In the genomic region with DNA sequence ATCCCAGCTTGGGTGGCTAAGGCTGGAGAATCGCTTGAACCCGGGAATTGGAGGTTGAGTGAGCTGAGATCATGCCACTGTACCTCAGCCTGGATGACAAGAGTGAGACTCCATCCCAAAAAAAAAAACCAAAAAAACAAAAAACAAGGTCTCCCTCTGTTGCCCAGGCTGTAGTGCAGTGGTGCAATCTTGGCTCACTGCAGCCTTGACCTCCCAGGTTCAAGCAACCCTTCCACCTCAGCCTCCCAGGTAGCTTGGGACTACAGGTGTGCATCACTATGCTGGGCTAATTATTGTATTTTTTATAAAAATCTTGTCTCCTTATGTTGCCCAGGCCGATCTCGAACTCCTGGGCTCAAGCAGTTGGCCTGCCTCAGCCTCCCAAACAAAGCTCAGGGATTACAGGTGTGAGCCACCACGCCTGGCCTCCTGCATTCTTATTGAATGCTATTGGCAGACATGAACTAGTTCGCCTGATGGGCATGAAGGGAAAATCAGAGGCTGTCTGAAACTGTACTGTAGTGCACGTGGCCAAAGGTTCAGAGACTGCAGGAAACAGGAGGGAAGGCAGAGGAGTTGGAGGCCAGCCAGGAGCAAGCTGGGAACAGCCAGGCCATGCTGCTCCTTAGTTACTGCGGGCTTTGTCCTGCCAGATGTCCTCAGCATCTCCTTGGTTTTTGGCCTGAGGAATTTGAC, we compare ENCODE assay signal across 1 cellular context.
TF ChIP-seq lines count a peak whose summit lies in the region.

No MANE protein-coding gene starts in this region.

TF ChIP-seq in HepG2, 621 proteins besides CTCF, POLR2A, EP300 and RAD21 (continued from another document and continues in another):
- TF ChIP-seq ZBTB49 (CRISPR knock-in tag; IDR thresholded peaks at IDR 0.05; ENCODE audit: borderline replicate concordance) (no peak), ETV6 (CRISPR knock-in tag; conservative IDR thresholded peaks at IDR 0.05) (no peak), NR0B2 (CRISPR knock-in tag; IDR thresholded peaks at IDR 0.05) (no peak), ZMAT3 (CRISPR knock-in tag; conservative IDR thresholded peaks at IDR 0.05) (peak; percentile 73; the same call in 1 of the 2 replicates), ZNF563 (CRISPR knock-in tag; IDR thresholded peaks at IDR 0.05) (0 out of 2 replicates have a peak, but pooled peaks have one; percentile 19), BCL6 (CRISPR knock-in tag; IDR thresholded peaks at IDR 0.05) (no peak), ZSCAN20 (CRISPR knock-in tag; IDR thresholded peaks at IDR 0.05; ENCODE audit: borderline replicate concordance) (no peak; the same call in 1 of the 2 replicates), ZSCAN29 (CRISPR knock-in tag; conservative IDR thresholded peaks at IDR 0.05) (0 out of 2 replicates have a peak, but pooled peaks have one; percentile 40), ZNF883 (CRISPR knock-in tag; IDR thresholded peaks at IDR 0.05; ENCODE audit: not compliant biosample characterization) (no peak), ZNF121 (CRISPR knock-in tag; IDR thresholded peaks at IDR 0.05) (0 out of 2 replicates have a peak, but pooled peaks have one; percentile 26), KLF6 (CRISPR knock-in tag; IDR thresholded peaks at IDR 0.05) (no peak), FOXP1 (IDR thresholded peaks at IDR 0.05) (no peak), FOXP1 (CRISPR knock-in tag; IDR thresholded peaks at IDR 0.05) (no peak), ZEB1 (IDR thresholded peaks at IDR 0.05; ENCODE audit: insufficient replicate concordance, low read depth) (no peak), ZNF124 (CRISPR knock-in tag; IDR thresholded peaks at IDR 0.05) (0 out of 2 replicates have a peak, but pooled peaks have one; percentile 40), SETDB1 (CRISPR knock-in tag; IDR thresholded peaks at IDR 0.05; ENCODE audit: borderline replicate concordance) (no peak), ZNF792 (CRISPR knock-in tag; IDR thresholded peaks at IDR 0.05) (peak; percentile 77; the same call in 1 of the 2 replicates), ZNF512 (CRISPR knock-in tag; IDR thresholded peaks at IDR 0.05) (no peak), SNAI1 (CRISPR knock-in tag; IDR thresholded peaks at IDR 0.05; ENCODE audit: borderline replicate concordance) (no peak), ZNF580 (CRISPR knock-in tag; IDR thresholded peaks at IDR 0.05; ENCODE audit: borderline replicate concordance, low read depth) (peak; percentile 52; the same call in 1 of the 2 replicates), NFKB2 (CRISPR knock-in tag; IDR thresholded peaks at IDR 0.05; ENCODE audit: borderline replicate concordance) (peak; percentile 52; the same call in 1 of the 2 replicates), NCOR1 (IDR thresholded peaks at IDR 0.05; ENCODE audit: borderline replicate concordance, low read length) (no peak), ZNF441 (CRISPR knock-in tag; IDR thresholded peaks at IDR 0.05; ENCODE audit: borderline replicate concordance) (peak; percentile 66; the same call in 1 of the 2 replicates), ZBTB21 (CRISPR knock-in tag; IDR thresholded peaks at IDR 0.05) (no peak), KDM5B (CRISPR knock-in tag; IDR thresholded peaks at IDR 0.05; ENCODE audit: borderline replicate concordance) (peak; percentile 51; the same call in 1 of the 2 replicates), ZSCAN30 (CRISPR knock-in tag; IDR thresholded peaks at IDR 0.05) (no peak), FOXA3 (CRISPR knock-in tag; IDR thresholded peaks at IDR 0.05) (peak; percentile 44; the same call in 1 of the 2 replicates), CEBPG (CRISPR knock-in tag; IDR thresholded peaks at IDR 0.05) (no peak), ZBTB2 (CRISPR knock-in tag; IDR thresholded peaks at IDR 0.05; ENCODE audit: low read depth) (no peak), ZNF577 (CRISPR knock-in tag; IDR thresholded peaks at IDR 0.05; ENCODE audit: borderline replicate concordance, low read depth) (no peak), BHLHE40 (IDR thresholded peaks at IDR 0.05; ENCODE audit: low read length) (peak; percentile 61), ZNF788 (CRISPR knock-in tag; IDR thresholded peaks at IDR 0.05; ENCODE audit: borderline replicate concordance) (peak; percentile 31; the same call in 1 of the 2 replicates), ZSCAN31 (CRISPR knock-in tag; IDR thresholded peaks at IDR 0.05; ENCODE audit: low read depth) (peak; percentile 55), MED1 (CRISPR knock-in tag; IDR thresholded peaks at IDR 0.05) (peak; percentile 74), ZNF816 (CRISPR knock-in tag; IDR thresholded peaks at IDR 0.05; ENCODE audit: borderline replicate concordance) (peak; percentile 52; the same call in 1 of the 2 replicates), ZNF225 (CRISPR knock-in tag; IDR thresholded peaks at IDR 0.05) (no peak), ZNF207 (IDR thresholded peaks at IDR 0.05; ENCODE audit: borderline replicate concordance) (no peak), PHF21A (CRISPR knock-in tag; IDR thresholded peaks at IDR 0.05) (no peak; the same call in 1 of the 2 replicates), XRCC5 (optimal IDR thresholded peaks at IDR 0.05; ENCODE audit: low read length) (peak; percentile 21), KLF11 (CRISPR knock-in tag; IDR thresholded peaks at IDR 0.05) (peak; percentile 72; the same call in 1 of the 2 replicates), TRAFD1 (CRISPR knock-in tag; IDR thresholded peaks at IDR 0.05; ENCODE audit: borderline replicate concordance) (no peak)
- TF ChIP-seq, protein P1, sequence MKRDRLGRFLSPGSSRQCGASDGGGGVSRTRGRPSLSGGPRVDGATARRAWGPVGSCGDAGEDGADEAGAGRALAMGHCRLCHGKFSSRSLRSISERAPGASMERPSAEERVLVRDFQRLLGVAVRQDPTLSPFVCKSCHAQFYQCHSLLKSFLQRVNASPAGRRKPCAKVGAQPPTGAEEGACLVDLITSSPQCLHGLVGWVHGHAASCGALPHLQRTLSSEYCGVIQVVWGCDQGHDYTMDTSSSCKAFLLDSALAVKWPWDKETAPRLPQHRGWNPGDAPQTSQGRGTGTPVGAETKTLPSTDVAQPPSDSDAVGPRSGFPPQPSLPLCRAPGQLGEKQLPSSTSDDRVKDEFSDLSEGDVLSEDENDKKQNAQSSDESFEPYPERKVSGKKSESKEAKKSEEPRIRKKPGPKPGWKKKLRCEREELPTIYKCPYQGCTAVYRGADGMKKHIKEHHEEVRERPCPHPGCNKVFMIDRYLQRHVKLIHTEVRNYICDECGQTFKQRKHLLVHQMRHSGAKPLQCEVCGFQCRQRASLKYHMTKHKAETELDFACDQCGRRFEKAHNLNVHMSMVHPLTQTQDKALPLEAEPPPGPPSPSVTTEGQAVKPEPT (CRISPR knock-in tag; IDR thresholded peaks at IDR 0.05; ENCODE audit: low read depth), result peak; percentile 74
- TF ChIP-seq, protein P2, sequence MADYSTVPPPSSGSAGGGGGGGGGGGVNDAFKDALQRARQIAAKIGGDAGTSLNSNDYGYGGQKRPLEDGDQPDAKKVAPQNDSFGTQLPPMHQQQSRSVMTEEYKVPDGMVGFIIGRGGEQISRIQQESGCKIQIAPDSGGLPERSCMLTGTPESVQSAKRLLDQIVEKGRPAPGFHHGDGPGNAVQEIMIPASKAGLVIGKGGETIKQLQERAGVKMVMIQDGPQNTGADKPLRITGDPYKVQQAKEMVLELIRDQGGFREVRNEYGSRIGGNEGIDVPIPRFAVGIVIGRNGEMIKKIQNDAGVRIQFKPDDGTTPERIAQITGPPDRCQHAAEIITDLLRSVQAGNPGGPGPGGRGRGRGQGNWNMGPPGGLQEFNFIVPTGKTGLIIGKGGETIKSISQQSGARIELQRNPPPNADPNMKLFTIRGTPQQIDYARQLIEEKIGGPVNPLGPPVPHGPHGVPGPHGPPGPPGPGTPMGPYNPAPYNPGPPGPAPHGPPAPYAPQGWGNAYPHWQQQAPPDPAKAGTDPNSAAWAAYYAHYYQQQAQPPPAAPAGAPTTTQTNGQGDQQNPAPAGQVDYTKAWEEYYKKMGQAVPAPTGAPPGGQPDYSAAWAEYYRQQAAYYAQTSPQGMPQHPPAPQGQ (CRISPR knock-in tag; IDR thresholded peaks at IDR 0.05; ENCODE audit: borderline replicate concordance), result 0 out of 2 replicates have a peak, but pooled peaks have one; percentile 77
- TF ChIP-seq, protein P3, sequence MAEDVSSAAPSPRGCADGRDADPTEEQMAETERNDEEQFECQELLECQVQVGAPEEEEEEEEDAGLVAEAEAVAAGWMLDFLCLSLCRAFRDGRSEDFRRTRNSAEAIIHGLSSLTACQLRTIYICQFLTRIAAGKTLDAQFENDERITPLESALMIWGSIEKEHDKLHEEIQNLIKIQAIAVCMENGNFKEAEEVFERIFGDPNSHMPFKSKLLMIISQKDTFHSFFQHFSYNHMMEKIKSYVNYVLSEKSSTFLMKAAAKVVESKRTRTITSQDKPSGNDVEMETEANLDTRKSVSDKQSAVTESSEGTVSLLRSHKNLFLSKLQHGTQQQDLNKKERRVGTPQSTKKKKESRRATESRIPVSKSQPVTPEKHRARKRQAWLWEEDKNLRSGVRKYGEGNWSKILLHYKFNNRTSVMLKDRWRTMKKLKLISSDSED (CRISPR knock-in tag; IDR thresholded peaks at IDR 0.05), result no peak
- TF ChIP-seq, protein P4, sequence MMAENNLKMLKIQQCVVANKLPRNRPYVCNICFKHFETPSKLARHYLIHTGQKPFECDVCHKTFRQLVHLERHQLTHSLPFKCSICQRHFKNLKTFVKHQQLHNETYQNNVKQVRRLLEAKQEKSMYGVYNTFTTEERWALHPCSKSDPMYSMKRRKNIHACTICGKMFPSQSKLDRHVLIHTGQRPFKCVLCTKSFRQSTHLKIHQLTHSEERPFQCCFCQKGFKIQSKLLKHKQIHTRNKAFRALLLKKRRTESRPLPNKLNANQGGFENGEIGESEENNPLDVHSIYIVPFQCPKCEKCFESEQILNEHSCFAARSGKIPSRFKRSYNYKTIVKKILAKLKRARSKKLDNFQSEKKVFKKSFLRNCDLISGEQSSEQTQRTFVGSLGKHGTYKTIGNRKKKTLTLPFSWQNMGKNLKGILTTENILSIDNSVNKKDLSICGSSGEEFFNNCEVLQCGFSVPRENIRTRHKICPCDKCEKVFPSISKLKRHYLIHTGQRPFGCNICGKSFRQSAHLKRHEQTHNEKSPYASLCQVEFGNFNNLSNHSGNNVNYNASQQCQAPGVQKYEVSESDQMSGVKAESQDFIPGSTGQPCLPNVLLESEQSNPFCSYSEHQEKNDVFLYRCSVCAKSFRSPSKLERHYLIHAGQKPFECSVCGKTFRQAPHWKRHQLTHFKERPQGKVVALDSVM (CRISPR knock-in tag; IDR thresholded peaks at IDR 0.05), result peak; percentile 72
